Comparison of ENCODE assay signal across 8 cellular contexts in genomic region chr18:60372598-60372997, GRCh38. TPM values are rescaled to one million over a fixed set of nuclear protein-coding genes. Genes with fewer than 3 reads are reported as not detected.
DNase-seq lines count a peak whose midpoint lies in the region; ATAC-seq and TF ChIP-seq lines count a peak whose summit lies in the region.

MC4R (minus strand) TSS chr18:60372775; CDS start chr18:60372349, 426 bp downstream.

- H3K27ac Mint-ChIP-seq in activated naive CD4-positive, alpha-beta T cell treated with anti-CD3 and anti-CD28 coated beads, Interleukin-2, amount 50 U/mL, for 72 hours: no peak within 1 kb of the TSS

- POLR2A ChIA-PET in AG04450 (lab: Yijun Ruan, JAX): interaction anchor here (0.9 kb wide), 1 partner anchor 14 kb away, joined by 4 read pairs; no protein-coding TSS in a partner anchor

- H3K9me3 ChIP-seq in AG04450 (ENCODE audit: control insufficient read depth, insufficient read depth, low read length) (no peaks in the 10 kb centered on the region), stomach smooth muscle (ENCODE audit: control insufficient read depth in 2 of 2, low read length in 2 of 2) (no peaks in the 10 kb centered on the region), uterus (no peaks in the 10 kb centered on the region)

- no peak for TF ChIP-seq CTCF in AG04450 (IDR thresholded peaks at IDR 0.05; ENCODE audit: low read depth, low read length)
- TF ChIP-seq CTCF in uterus (IDR thresholded peaks at IDR 0.05): no peak

- H3K4me1 ChIP-seq in stomach smooth muscle (ENCODE audit: control insufficient read depth, insufficient read depth, low read length) (no peaks in the 10 kb centered on the region), uterus (no peaks in the 10 kb centered on the region)

- peaks cover 0 to 5% of the 10 kb centered on the region in 2 donors for H3K9me3 Mint-ChIP-seq in activated naive CD4-positive, alpha-beta T cell treated with anti-CD3 and anti-CD28 coated beads, Interleukin-2, amount 50 U/mL, for 72 hours

- CTCF ChIA-PET in AG04450 (lab: Charles Lee): interaction anchor here (0.8 to 2.5 kb wide), 3 partner anchors 227 to 385 kb away, joined by 3 to 13 read pairs (median 6); no protein-coding TSS in a partner anchor

- H3K27me3 ChIP-seq in AG04450 (ENCODE audit: control insufficient read depth, insufficient read depth, low read length): peaks cover 6% of the 10 kb centered on the region
- no peaks in the 10 kb centered on the region for H3K27me3 ChIP-seq in stomach smooth muscle (ENCODE audit: control insufficient read depth in 1 of 2, insufficient read depth in 2 of 2, low read length in 2 of 2)
- no peaks in the 10 kb centered on the region for H3K27me3 ChIP-seq in uterus

- ATAC-seq in left cardiac atrium: peak; percentile 65 to 98
- no peak for ATAC-seq in activated naive CD4-positive, alpha-beta T cell treated with anti-CD3 and anti-CD28 coated beads, Interleukin-2, amount 50 U/mL, for 72 hours

- no peak for TF ChIP-seq POLR2A in uterus (IDR thresholded peaks at IDR 0.05)

- intact Hi-C loops in left cardiac atrium (cut with DNase I): no loop called here
- intact Hi-C loops in uterus (cut with DNase I; ENCODE audit: low total_unique reads): no loop called here

- H3K4me3 ChIP-seq in AG04450 (ENCODE audit: low read depth, low read length) (peak within 1 kb of the TSS; percentile 43), stomach smooth muscle (ENCODE audit: low read length in 2 of 2) (peak within 1 kb of the TSS; percentile 3 to 38), uterus (no peak within 1 kb of the TSS)

- H3K36me3 ChIP-seq in stomach smooth muscle (ENCODE audit: control insufficient read depth in 2 of 2, insufficient read depth in 2 of 2, low read length in 2 of 2) (no peaks in the 10 kb centered on the region), uterus (no peaks in the 10 kb centered on the region)

- peak within 1 kb of the TSS in 1 of 2 donors; percentile 13 for H3K9ac ChIP-seq in stomach smooth muscle (ENCODE audit: low read length in 2 of 2)

- no peaks in the 10 kb centered on the region for H3K36me3 Mint-ChIP-seq in activated naive CD4-positive, alpha-beta T cell treated with anti-CD3 and anti-CD28 coated beads, Interleukin-2, amount 50 U/mL, for 72 hours

- H3K27ac ChIP-seq in AG04450 (ENCODE audit: low read depth, low read length) (no peak within 1 kb of the TSS), stomach smooth muscle (ENCODE audit: low read length) (no peak within 1 kb of the TSS), uterus (no peak within 1 kb of the TSS)

- DNase-seq in AG04450 (ENCODE audit: low read depth, low spot score) (peak; percentile 58), LHCN-M2 (ENCODE audit: low read depth) (peak; percentile 71), SHP77 treated with DMSO at 0.1 percent for 48 hours (lab: John Stamatoyannopoulos, UW) (peak; percentile 91), left cardiac atrium (peak; percentile 20), uterus (no peak), T1000 (lab: John Stamatoyannopoulos, UW) (no peak)
- DNase-seq in activated naive CD4-positive, alpha-beta T cell treated with anti-CD3 and anti-CD28 coated beads, Interleukin-2, amount 50 U/mL, for 72 hours (ENCODE audit: low spot score in 2 of 2): no peak

RNA-seq across cellular contexts. Expression of gene MC4R, which starts in this region (rescaled TPM):
- 0.06 TPM in 1 of 2 replicates, not detected in the other for polyA plus RNA-seq in AG04450 (2011; rRNA removed)
- not detected in 2 replicates for polyA minus RNA-seq in AG04450 (2011; rRNA and poly(A)+ RNA removed)
- total RNA-seq in LHCN-M2 (2014; rRNA removed) (not detected in 2 replicates), left cardiac atrium (not detected), uterus (under 1 TPM in 1 of 4 donors, not detected in 3; 0.41 TPM)
- not detected for polyA plus RNA-seq in LHCN-M2 (2012)
- not detected for total RNA-seq in activated naive CD4-positive, alpha-beta T cell treated with anti-CD3 and anti-CD28 coated beads, Interleukin-2, amount 50 U/mL, for 72 hours

Comparison
In these comparisons a context has a peak if more than half of its experiments do, and no peak if none do; other contexts are left out.
1. Peak in DNase-seq and H3K4me3 ChIP-seq in AG04450; RNA of the gene not detected or under 1 TPM.
2. Peak in DNase-seq in LHCN-M2; RNA of the gene not detected or under 1 TPM.
3. Peak in DNase-seq and ATAC-seq in left cardiac atrium; RNA of the gene not detected or under 1 TPM.
4. H3K4me3 ChIP-seq: peak in stomach smooth muscle (2 of 2); none in uterus (0 of 2).